In genomic region chr14:73753887-73754880, GRCh38 we compare ENCODE assay signal across 8 cellular contexts. TPM values are rescaled to one million over a fixed set of nuclear protein-coding genes. Genes with fewer than 3 reads are reported as not detected.
A peak's percentile ranks its signal among the peaks of the same experiment; 100 is the strongest.
DNase-seq lines count a peak whose midpoint lies in the region; ATAC-seq and TF ChIP-seq lines count a peak whose summit lies in the region.

No MANE protein-coding gene starts in this region.

- peaks cover 95 to 99% (median 95%) of the 10 kb centered on the region in 3 donors for H3K4me1 ChIP-seq in esophagus squamous epithelium

- no peaks in the 10 kb centered on the region for H3K36me3 ChIP-seq in esophagus squamous epithelium

- intact Hi-C loops in esophagus squamous epithelium (cut with DNase I), result no loop called here

- no peaks in the 10 kb centered on the region for H3K27me3 ChIP-seq in esophagus squamous epithelium

- TF ChIP-seq CTCF in WI38 (IDR thresholded peaks at IDR 0.05; ENCODE audit: low read depth, low read length) (no peak), esophagus squamous epithelium (IDR thresholded peaks at IDR 0.05) (no peak)

- ATAC-seq in GM18861 (IDR thresholded peaks at IDR 0.05; ENCODE audit: unreplicated experiment), result peak; percentile 34
- ATAC-seq in HG03342 (IDR thresholded peaks at IDR 0.05; ENCODE audit: unreplicated experiment), result peak; percentile 42

- H3K27ac ChIP-seq in esophagus squamous epithelium, result peak overlapping the region; percentile 92 to 100 (median 98)

- no peaks in the 10 kb centered on the region for H3K9me3 ChIP-seq in esophagus squamous epithelium

- WGBS in esophagus squamous epithelium, 2 donors, result 26 to 30% methylated on average over 7 to 14 of the region's 15 CpGs

- peak overlapping the region; percentile 25 for H3K4me3 ChIP-seq in WI38 (ENCODE audit: low read depth, low read length)
- H3K4me3 ChIP-seq in esophagus squamous epithelium, result peak overlapping the region in 3 of 4 donors; percentile 9 to 50 (median 29)

- peak in 1 of 4 donors; percentile 16 for TF ChIP-seq POLR2A in esophagus squamous epithelium (IDR thresholded peaks at IDR 0.05)

- DNase-seq in AG20443 (ENCODE audit: low spot score) (peak; percentile 60), esophagus squamous epithelium (lab: John Stamatoyannopoulos, UW) (no peak), occipital lobe (lab: John Stamatoyannopoulos, UW) (peak; percentile 48), HK-2 (ENCODE audit: unreplicated experiment) (no peak), NCI-H2196 treated with DMSO at 0.1 percent for 48 hours (lab: John Stamatoyannopoulos, UW; ENCODE audit: unreplicated experiment) (no peak)

RNA-seq across cellular contexts. Expression of gene PNMA1, which starts 40.0 kb away (rescaled TPM):
- total RNA-seq in esophagus squamous epithelium (10 to 100 TPM in 1 of 4 donors, 1 to 10 TPM in 3; 4.2 to 13.9 (median 7.2) TPM), occipital lobe (76.1 TPM)

Comparison
In these comparisons a context has a peak if more than half of its experiments do, and no peak if none do; other contexts are left out.
1. DNase-seq: peak in AG20443 (single experiment) and occipital lobe (single experiment); none in esophagus squamous epithelium (single experiment), HK-2 (single experiment) and NCI-H2196 treated with DMSO at 0.1 percent for 48 hours (single experiment).